In genomic region chr14:60164404-60164716, GRCh38 we compare ENCODE assay signal across 8 cellular contexts. TPM values are rescaled to one million over a fixed set of nuclear protein-coding genes. Genes with fewer than 3 reads are reported as not detected.
DNase-seq lines count a peak whose midpoint lies in the region; ATAC-seq and TF ChIP-seq lines count a peak whose summit lies in the region.

No MANE protein-coding gene starts in this region.

- DNase-seq in activated T-cell treated with anti-CD3 and anti-CD28 coated beads, Interleukin-2, amount 50 U/mL, for 24 hours = no peak
- no peak for DNase-seq in activated T-cell treated with anti-CD3 and anti-CD28 coated beads, Interleukin-2, amount 50 U/mL, for 48 hours
- DNase-seq in breast epithelium (ENCODE audit: low spot score in 2 of 2) (no peak), cerebellum (ENCODE audit: low spot score) (no peak), UCSD-AML1 (lab: John Stamatoyannopoulos, UW; ENCODE audit: unreplicated experiment) (no peak), SHP77 treated with DMSO at 0.1 percent for 48 hours (lab: John Stamatoyannopoulos, UW) (no peak)

- ATAC-seq in HG03520 (IDR thresholded peaks at IDR 0.05; ENCODE audit: unreplicated experiment) = peak; percentile 5

- no peaks in the 10 kb centered on the region for H3K9me3 Mint-ChIP-seq in activated T-cell treated with anti-CD3 and anti-CD28 coated beads, Interleukin-2, amount 50 U/mL, for 24 hours

- H3K9me3 ChIP-seq in breast epithelium (no peaks in the 10 kb centered on the region), mucosa of stomach (ENCODE audit: control insufficient read depth, low read length) (no peaks in the 10 kb centered on the region)

- TF ChIP-seq CTCF in breast epithelium (IDR thresholded peaks at IDR 0.05) = no peak

- peak overlapping the region; percentile 98 for H3K4me3 Mint-ChIP-seq in activated T-cell treated with anti-CD3 and anti-CD28 coated beads, Interleukin-2, amount 50 U/mL, for 24 hours

- H3K4me1 Mint-ChIP-seq in activated T-cell treated with anti-CD3 and anti-CD28 coated beads, Interleukin-2, amount 50 U/mL, for 24 hours (ENCODE audit: low read depth) = peaks cover 53% of the 10 kb centered on the region

- H3K27ac ChIP-seq in breast epithelium = peak overlapping the region; percentile 88 to 95

- no peaks in the 10 kb centered on the region for H3K27me3 Mint-ChIP-seq in activated T-cell treated with anti-CD3 and anti-CD28 coated beads, Interleukin-2, amount 50 U/mL, for 24 hours

- H3K36me3 ChIP-seq in breast epithelium = no peaks in the 10 kb centered on the region
- no peaks in the 10 kb centered on the region for H3K36me3 ChIP-seq in mucosa of stomach (ENCODE audit: control insufficient read depth, insufficient read depth, low read length)

- intact Hi-C loops in breast epithelium (cut with DNase I; ENCODE audit: low total_unique reads) = no loop called here

- H3K27me3 ChIP-seq in breast epithelium (no peaks in the 10 kb centered on the region), mucosa of stomach (ENCODE audit: control insufficient read depth, insufficient read depth, low read length) (no peaks in the 10 kb centered on the region)

- TF ChIP-seq POLR2A in breast epithelium (IDR thresholded peaks at IDR 0.05) = no peak

- peak overlapping the region; percentile 94 for H3K9ac ChIP-seq in mucosa of stomach (ENCODE audit: low read length)

- H3K4me1 ChIP-seq in breast epithelium (peaks cover 0 to 2% of the 10 kb centered on the region in 2 donors), mucosa of stomach (ENCODE audit: control insufficient read depth, insufficient read depth, low read length) (peaks cover 18% of the 10 kb centered on the region)

- H3K4me3 ChIP-seq in breast epithelium (peak overlapping the region; percentile 70 to 95 (median 75)), mucosa of stomach (ENCODE audit: low read length) (peak overlapping the region; percentile 98)

- peak overlapping the region; percentile 96 for H3K27ac Mint-ChIP-seq in activated T-cell treated with anti-CD3 and anti-CD28 coated beads, Interleukin-2, amount 50 U/mL, for 24 hours

- H3K36me3 Mint-ChIP-seq in activated T-cell treated with anti-CD3 and anti-CD28 coated beads, Interleukin-2, amount 50 U/mL, for 24 hours (ENCODE audit: low read depth) = peaks cover 42% of the 10 kb centered on the region

RNA-seq across cellular contexts. Expression of gene DHRS7, which starts 0.8 kb away (rescaled TPM):
- total RNA-seq in breast epithelium (10 to 100 TPM; 85.9 to 92.8 (median 89.8) TPM), cerebellum (48.2 TPM)
